Comparison of ENCODE assay signal across 30 cellular contexts in the genomic region with DNA sequence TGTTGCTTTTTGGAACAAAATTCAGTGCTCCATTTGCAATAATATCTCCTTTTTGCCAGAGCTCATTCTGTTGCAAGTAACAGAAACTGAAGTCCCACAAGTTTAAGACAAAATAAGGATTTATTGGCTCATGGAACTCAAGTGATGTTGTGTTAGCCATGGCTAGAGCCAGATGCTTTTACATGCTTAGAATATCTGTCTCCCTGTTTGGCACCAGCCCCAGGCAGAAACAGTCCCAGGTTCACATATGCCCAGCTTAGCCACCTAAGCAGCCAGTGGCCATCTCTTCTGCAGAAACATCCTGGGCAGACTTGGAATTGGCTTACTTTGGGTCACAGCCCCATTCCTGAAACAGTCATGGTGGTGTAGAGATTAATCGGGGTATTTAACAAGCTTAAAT.
"Had no signal": no experiment of that assay in that cellular context is flagged by ENCODE, and none has a peak within 500 bp of the region (broad histone marks: within the 10 kb centered on the region; RNA-seq: fewer than 3 reads in every experiment).

No MANE protein-coding gene starts in this region.

- ATAC-seq: activated CD4-positive, alpha-beta T cell treated with anti-CD3 and anti-CD28 coated beads for 36 hours; activated CD4-positive, CD25-positive, alpha-beta regulatory T cell treated with anti-CD3 and anti-CD28 coated beads, Interleukin-2, amount 50 U/mL, for 24 hours; activated CD8-positive, alpha-beta memory T cell treated with anti-CD3 and anti-CD28 coated beads, Interleukin-2, amount 10 ng/mL, durations not matched to agents 7 days and 5 days; activated CD8-positive, alpha-beta T cell treated with anti-CD3 and anti-CD28 coated beads, Interleukin-2, amount 10 ng/mL, durations not matched to agents 7 days and 5 days; activated naive CD8-positive, alpha-beta T cell treated with anti-CD3 and anti-CD28 coated beads, Interleukin-2, amount 50 U/mL, for 24 hours; WTC11 had no signal

- DNase-seq: activated CD4-positive, alpha-beta memory T cell treated with anti-CD3 and anti-CD28 coated beads, Interleukin-2, amount 10 ng/mL, durations not matched to agents 7 days and 5 days; activated CD4-positive, alpha-beta T cell treated with anti-CD3 and anti-CD28 coated beads for 1 hour; activated CD4-positive, alpha-beta T cell treated with anti-CD3 and anti-CD28 coated beads for 36 hours; activated CD4-positive, alpha-beta T cell treated with anti-CD3 and anti-CD28 coated beads for 48 hours; activated CD4-positive, alpha-beta T cell treated with anti-CD3 and anti-CD28 coated beads, Interleukin-2, amount 10 ng/mL, durations not matched to agents 7 days and 5 days; activated CD4-positive, alpha-beta T cell treated with anti-CD3 and anti-CD28 coated beads, Interleukin-2, amount 50 U/mL, for 48 hours; activated CD4-positive, CD25-positive, alpha-beta regulatory T cell; activated CD8-positive, alpha-beta memory T cell treated with anti-CD3 and anti-CD28 coated beads for 24 hours; activated CD8-positive, alpha-beta memory T cell treated with anti-CD3 and anti-CD28 coated beads, Interleukin-2, amount 10 ng/mL, durations not matched to agents 7 days and 5 days; activated CD8-positive, alpha-beta memory T cell treated with anti-CD3 and anti-CD28 coated beads, Interleukin-2, amount 50 U/mL, for 48 hours; activated CD8-positive, alpha-beta T cell treated with anti-CD3 and anti-CD28 coated beads, Interleukin-2, amount 10 ng/mL, durations not matched to agents 7 days and 5 days; activated effector memory CD4-positive, alpha-beta T cell treated with Interleukin-2 at 50 U/mL for 16 hours; activated gamma-delta T cell; activated naive CD4-positive, alpha-beta T cell treated with anti-CD3 and anti-CD28 coated beads, Interleukin-2, amount 10 ng/mL, durations not matched to agents 7 days and 5 days; activated naive CD4-positive, alpha-beta T cell treated with Interleukin-2 at 50 U/mL for 16 hours; activated naive CD8-positive, alpha-beta T cell treated with anti-CD3 and anti-CD28 coated beads, Interleukin-2, amount 10 ng/mL, durations not matched to agents 7 days and 5 days; activated naive CD8-positive, alpha-beta T cell treated with anti-CD3 and anti-CD28 coated beads, Interleukin-2, amount 50 U/mL, for 24 hours; activated T-cell treated with anti-CD3 and anti-CD28 coated beads, Interleukin-2, amount 50 U/mL, for 24 hours; activated T-cell treated with anti-CD3 and anti-CD28 coated beads, Interleukin-2, amount 50 U/mL, for 48 hours; amygdala; anterior cingulate cortex; central memory CD4-positive, alpha-beta T cell; T-helper 1 cell; T-helper 2 cell; T-helper 9 cell; WERI-Rb-1 had no signal

- H3K27ac ChIP-seq: ascending aorta, cardiac muscle cell, WERI-Rb-1 had no signal
